In genomic region chr12:116559080-116559329, GRCh38 we compare ENCODE assay signal across 8 cellular contexts. TPM values are rescaled to one million over a fixed set of nuclear protein-coding genes. Genes with fewer than 3 reads are reported as not detected.
DNase-seq lines count a peak whose midpoint lies in the region; ATAC-seq, FAIRE-seq and TF ChIP-seq lines count a peak whose summit lies in the region.

No MANE protein-coding gene starts in this region.

- 88% methylated on average over 10 of the region's 10 CpGs for WGBS in HUES64
- 79% methylated on average over 10 of the region's 10 CpGs for WGBS in smooth muscle cell (ENCODE audit: low lambda C conversion rate)

- no peaks in the 10 kb centered on the region for H4K20me1 ChIP-seq in smooth muscle cell (ENCODE audit: low read depth)

- TF ChIP-seq POLR2A in H54 (IDR thresholded peaks at IDR 0.05; ENCODE audit: low read depth, low read length), result no peak

- no peaks in the 10 kb centered on the region for H3K79me2 ChIP-seq in smooth muscle cell (ENCODE audit: low read depth)

- H3K9me3 ChIP-seq in HUES64 (ENCODE audit: insufficient read depth, low read depth, low read length), result peaks cover 7% of the 10 kb centered on the region
- H3K9me3 ChIP-seq in colonic mucosa, result no peaks in the 10 kb centered on the region
- no peaks in the 10 kb centered on the region for H3K9me3 ChIP-seq in smooth muscle cell (replicated peaks; ENCODE audit: low read depth)

- FAIRE-seq in H54 (lab: Jason Lieb, UNC), result no peak

- H3K4me2 ChIP-seq in smooth muscle cell, result peak overlapping the region; percentile 45

- intact Hi-C loops in colonic mucosa (cut with DNase I), result no loop called here

- ATAC-seq in GM18499 (IDR thresholded peaks at IDR 0.05; ENCODE audit: insufficient read depth, unreplicated experiment), result peak; percentile 27
- ATAC-seq in GM21447 (IDR thresholded peaks at IDR 0.05; ENCODE audit: unreplicated experiment), result peak; percentile 49

- H3K4me3 ChIP-seq in HUES64 (ENCODE audit: low read length) (no peak overlapping the region), colonic mucosa (no peak overlapping the region), smooth muscle cell (no peak overlapping the region)

- H3K27ac ChIP-seq in HUES64 (ENCODE audit: low read depth, low read length) (peak overlapping the region; percentile 61; the same call in 1 of the 2 replicates), colonic mucosa (peak overlapping the region; percentile 72), smooth muscle cell (ENCODE audit: low read depth) (peak overlapping the region; percentile 54)

- H3K4me1 ChIP-seq in HUES64 (ENCODE audit: insufficient read depth, low read length) (peaks cover 11% of the 10 kb centered on the region), colonic mucosa (peaks cover 5% of the 10 kb centered on the region), smooth muscle cell (ENCODE audit: low read depth) (peaks cover 13% of the 10 kb centered on the region)

- DNase-seq in colonic mucosa (no peak), smooth muscle cell (lab: John Stamatoyannopoulos, UW; ENCODE audit: unreplicated experiment) (no peak), H54 (ENCODE audit: insufficient read length, low spot score) (no peak), medulla oblongata (ENCODE audit: extremely low spot score) (no peak), NCI-H524 treated with DMSO at 0.1 percent for 48 hours (lab: John Stamatoyannopoulos, UW) (no peak)

- H3K27me3 ChIP-seq in HUES64 (ENCODE audit: insufficient read depth, low read length), result no peaks in the 10 kb centered on the region
- H3K27me3 ChIP-seq in colonic mucosa, result no peaks in the 10 kb centered on the region
- H3K27me3 ChIP-seq in smooth muscle cell (ENCODE audit: low read depth), result no peaks in the 10 kb centered on the region

- peaks cover 10% of the 10 kb centered on the region for H3F3A ChIP-seq in smooth muscle cell (ENCODE audit: low read depth)

- no peaks in the 10 kb centered on the region for H3K36me3 ChIP-seq in HUES64 (ENCODE audit: insufficient read depth, low read length)
- H3K36me3 ChIP-seq in colonic mucosa, result no peaks in the 10 kb centered on the region
- H3K36me3 ChIP-seq in smooth muscle cell (ENCODE audit: low read depth), result no peaks in the 10 kb centered on the region

- TF ChIP-seq CTCF in colonic mucosa (IDR thresholded peaks at IDR 0.05) (no peak), smooth muscle cell (IDR thresholded peaks at IDR 0.05; ENCODE audit: borderline replicate concordance, insufficient read depth, poor library complexity, severe bottlenecking) (no peak)

- H3K9ac ChIP-seq in HUES64 (ENCODE audit: low read depth, low read length), result peak overlapping the region; percentile 36; the same call in 1 of the 2 replicates
- H3K9ac ChIP-seq in colonic mucosa (ENCODE audit: low read depth in 2 of 2, low read length in 2 of 2), result peak overlapping the region in 1 of 2 donors; percentile 58
- H3K9ac ChIP-seq in smooth muscle cell (ENCODE audit: low read depth), result no peak overlapping the region

- peak overlapping the region; percentile 83 for H2AFZ ChIP-seq in smooth muscle cell (ENCODE audit: low read depth)

RNA-seq across cellular contexts. Expression of gene MAP1LC3B2, which starts 0.2 kb away (rescaled TPM):
- 1.00 TPM for polyA plus RNA-seq in HUES64 (2013, experiment 1 of 2)
- 1.5 TPM for polyA plus RNA-seq in HUES64 (2013, experiment 2 of 2)
- 1 to 10 TPM in 1 of 2 donors, under 1 TPM in 1; 0.93 to 1.2 TPM for total RNA-seq in colonic mucosa
- 0.31 and 2.5 TPM in 2 replicates for total RNA-seq in smooth muscle cell
- polyA plus RNA-seq in smooth muscle cell, result 3.9 and 4.2 TPM in 2 replicates
